1 cellular context compared by ENCODE assay signal in genomic region chr10:46525177-46525823, GRCh38.
TF ChIP-seq lines count a peak whose summit lies in the region.

No MANE protein-coding gene starts in this region.

TF ChIP-seq in K562, 482 proteins besides CTCF, POLR2A, EP300 and RAD21 (continued from another document):
- peak; percentile 35; the same call in 1 of the 2 replicates for TF ChIP-seq ZBTB2 (IDR thresholded peaks at IDR 0.05)
- peak; percentile 54; the same call in 1 of the 2 replicates for TF ChIP-seq SMARCA5 (IDR thresholded peaks at IDR 0.05)
- peak in 1 of 2 experiments; percentile 11; a peak in 1 of 4 replicates for TF ChIP-seq FOXK2 (conservative IDR thresholded peaks at IDR 0.05 in 1 of 2, IDR thresholded peaks at IDR 0.05 in 1 of 2; ENCODE audit: low read depth in 2 of 2)
- peak; percentile 41 for TF ChIP-seq NUFIP1 (IDR thresholded peaks at IDR 0.05; ENCODE audit: partially characterized antibody)
- peak; percentile 29; the same call in 1 of the 2 replicates for TF ChIP-seq NR2C1 (IDR thresholded peaks at IDR 0.05)
- no peak for TF ChIP-seq NR2C1 (tag; IDR thresholded peaks at IDR 0.05)
- TF ChIP-seq C11orf30 (IDR thresholded peaks at IDR 0.05; ENCODE audit: low read depth), result 0 out of 2 replicates have a peak, but pooled peaks have one; percentile 17
- TF ChIP-seq PHB2 (IDR thresholded peaks at IDR 0.05; ENCODE audit: low read depth), result peak; percentile 40
- no peak for TF ChIP-seq DACH1 (IDR thresholded peaks at IDR 0.05; ENCODE audit: partially characterized antibody)
- no peak for TF ChIP-seq ZNF79 (CRISPR knock-in tag; IDR thresholded peaks at IDR 0.05; ENCODE audit: low read depth)
- TF ChIP-seq ZNF830 (CRISPR knock-in tag; IDR thresholded peaks at IDR 0.05), result no peak
- 0 out of 2 replicates have a peak, but pooled peaks have one; percentile 12 for TF ChIP-seq DIDO1 (tag; IDR thresholded peaks at IDR 0.05; ENCODE audit: low read depth)
- peak; percentile 60 for TF ChIP-seq NKRF (IDR thresholded peaks at IDR 0.05; ENCODE audit: borderline replicate concordance)
- no peak for TF ChIP-seq MECOM (CRISPR knock-in tag; IDR thresholded peaks at IDR 0.05)
- TF ChIP-seq HDAC1 (IDR thresholded peaks at IDR 0.05), result no peak; a peak in 2 of 4 replicates
- 0 out of 2 replicates have a peak, but pooled peaks have one; percentile 17 for TF ChIP-seq STAT5A (IDR thresholded peaks at IDR 0.05; ENCODE audit: borderline replicate concordance, low read length)
- peak; percentile 37 for TF ChIP-seq ARHGAP35 (IDR thresholded peaks at IDR 0.05; ENCODE audit: partially characterized antibody)
- TF ChIP-seq NFRKB (IDR thresholded peaks at IDR 0.05; ENCODE audit: low read depth), result 0 out of 2 replicates have a peak, but pooled peaks have one; percentile 30
- TF ChIP-seq HLTF (IDR thresholded peaks at IDR 0.05), result 0 out of 2 replicates have a peak, but pooled peaks have one; percentile 10
- TF ChIP-seq ZC3H4 (CRISPR knock-in tag; IDR thresholded peaks at IDR 0.05; ENCODE audit: borderline replicate concordance), result peak; percentile 64; the same call in 1 of the 2 replicates
- TF ChIP-seq NR4A1 (CRISPR knock-in tag; IDR thresholded peaks at IDR 0.05), result no peak
- peak; percentile 41 for TF ChIP-seq NR4A1 (tag; IDR thresholded peaks at IDR 0.05)
- no peak for TF ChIP-seq ZNF124 (CRISPR knock-in tag; IDR thresholded peaks at IDR 0.05)
- TF ChIP-seq ZNF511 (CRISPR knock-in tag; IDR thresholded peaks at IDR 0.05), result 0 out of 2 replicates have a peak, but pooled peaks have one; percentile 27
- peak; percentile 89 for TF ChIP-seq THRB (CRISPR knock-in tag; conservative IDR thresholded peaks at IDR 0.05)
- TF ChIP-seq PHF20 (IDR thresholded peaks at IDR 0.05; ENCODE audit: partially characterized antibody), result peak; percentile 71
- TF ChIP-seq ETV6 (IDR thresholded peaks at IDR 0.05; ENCODE audit: borderline replicate concordance in 1 of 2, low read depth in 2 of 2, low read length in 1 of 2), result no peak
- no peak for TF ChIP-seq ETV6 (CRISPR knock-in tag; IDR thresholded peaks at IDR 0.05; ENCODE audit: borderline replicate concordance)
- no peak for TF ChIP-seq NFYB (IDR thresholded peaks at IDR 0.05; ENCODE audit: extremely low read depth, insufficient read length)
- TF ChIP-seq ARID1B (IDR thresholded peaks at IDR 0.05), result 0 out of 2 replicates have a peak, but pooled peaks have one; percentile 36
- TF ChIP-seq ADNP (tag; IDR thresholded peaks at IDR 0.05), result no peak
- TF ChIP-seq ZNF609 (CRISPR knock-in tag; IDR thresholded peaks at IDR 0.05; ENCODE audit: borderline replicate concordance), result 0 out of 2 replicates have a peak, but pooled peaks have one; percentile 43
- TF ChIP-seq YBX1 (IDR thresholded peaks at IDR 0.05), result peak; percentile 88
- TF ChIP-seq MAFK (IDR thresholded peaks at IDR 0.05; ENCODE audit: low read length), result no peak
- TF ChIP-seq NFIC (IDR thresholded peaks at IDR 0.05), result peak; percentile 29; the same call in 1 of the 2 replicates
- TF ChIP-seq CHD4 (IDR thresholded peaks at IDR 0.05; ENCODE audit: insufficient read depth, insufficient replicate concordance, low read depth, low read length, poor library complexity, severe bottlenecking), result peak; percentile 95
- TF ChIP-seq SREBF1 (IDR thresholded peaks at IDR 0.05; ENCODE audit: borderline replicate concordance, low read depth, low read length), result 0 out of 2 replicates have a peak, but pooled peaks have one; percentile 17
- peak; percentile 96; the same call in 1 of the 2 replicates for TF ChIP-seq TSC22D4 (tag; IDR thresholded peaks at IDR 0.05)
- TF ChIP-seq NCOA4 (IDR thresholded peaks at IDR 0.05; ENCODE audit: partially characterized antibody), result peak; percentile 29
- no peak for TF ChIP-seq MEF2A (IDR thresholded peaks at IDR 0.05; ENCODE audit: control insufficient read depth, low read depth, low read length)
- TF ChIP-seq ETV1 (tag; conservative IDR thresholded peaks at IDR 0.05; ENCODE audit: low read depth), result 0 out of 2 replicates have a peak, but pooled peaks have one; percentile 11
- TF ChIP-seq ZKSCAN3 (CRISPR knock-in tag; IDR thresholded peaks at IDR 0.05), result no peak
- no peak for TF ChIP-seq ZNF316 (IDR thresholded peaks at IDR 0.05)
- TF ChIP-seq IRF2 (CRISPR knock-in tag; IDR thresholded peaks at IDR 0.05), result peak; percentile 54; the same call in 1 of the 2 replicates
- no peak for TF ChIP-seq ZBTB9 (CRISPR knock-in tag; IDR thresholded peaks at IDR 0.05)
- 0 out of 2 replicates have a peak, but pooled peaks have one; percentile 44 for TF ChIP-seq GATA2 (CRISPR knock-in tag; IDR thresholded peaks at IDR 0.05)
- no peak for TF ChIP-seq ATF1 (CRISPR knock-in tag; IDR thresholded peaks at IDR 0.05)
- TF ChIP-seq ATF1 (tag; IDR thresholded peaks at IDR 0.05), result no peak
- peak; percentile 19 for TF ChIP-seq RBM39 (optimal IDR thresholded peaks at IDR 0.05; ENCODE audit: low read depth, low read length)
- TF ChIP-seq ETS1 (conservative IDR thresholded peaks at IDR 0.05; ENCODE audit: control insufficient read depth, low read depth, low read length), result no peak
- TF ChIP-seq CBX1 (IDR thresholded peaks at IDR 0.05; ENCODE audit: low read depth), result 0 out of 2 replicates have a peak, but pooled peaks have one; percentile 65
- TF ChIP-seq ZNF165 (CRISPR knock-in tag; IDR thresholded peaks at IDR 0.05; ENCODE audit: borderline replicate concordance), result no peak
- TF ChIP-seq HNRNPUL1 (IDR thresholded peaks at IDR 0.05; ENCODE audit: low read length), result no peak
- TF ChIP-seq NR0B1 (IDR thresholded peaks at IDR 0.05; ENCODE audit: partially characterized antibody), result peak; percentile 6
- TF ChIP-seq ELF4 (CRISPR knock-in tag; IDR thresholded peaks at IDR 0.05), result peak; percentile 65; the same call in 1 of the 2 replicates
- no peak for TF ChIP-seq SMARCE1 (IDR thresholded peaks at IDR 0.05)
- peak; percentile 92 for TF ChIP-seq ZBTB26 (CRISPR knock-in tag; IDR thresholded peaks at IDR 0.05)
- no peak for TF ChIP-seq GTF2F1 (IDR thresholded peaks at IDR 0.05; ENCODE audit: low read depth, low read length)
- no peak for TF ChIP-seq TBP (optimal IDR thresholded peaks at IDR 0.05; ENCODE audit: low read depth, low read length)
